1 cellular context compared by ENCODE assay signal in the genomic region with DNA sequence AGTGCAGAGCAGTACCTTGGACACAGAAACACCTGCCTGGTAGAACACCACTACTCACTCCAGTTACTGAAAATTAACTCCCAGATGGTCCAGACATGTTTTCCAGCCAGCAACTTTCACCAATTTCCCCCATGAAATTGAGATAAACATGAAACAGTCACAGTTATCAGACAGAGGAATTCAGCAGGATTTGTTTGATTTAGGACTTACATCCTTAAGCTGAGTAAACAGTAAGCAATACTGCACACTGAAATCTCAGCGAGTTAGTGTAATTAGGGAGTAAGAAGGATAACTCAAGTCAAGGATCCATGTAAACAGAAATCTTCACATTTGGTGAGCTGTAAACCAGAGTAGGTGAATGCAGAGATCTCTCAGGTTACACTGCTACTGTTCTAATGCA.
TF ChIP-seq lines count a peak whose summit lies in the region.

No MANE protein-coding gene starts in this region.

TF ChIP-seq in GM23338, 12 proteins besides CTCF, POLR2A, EP300 and RAD21 (continued from another document):
- TF ChIP-seq, protein P1, sequence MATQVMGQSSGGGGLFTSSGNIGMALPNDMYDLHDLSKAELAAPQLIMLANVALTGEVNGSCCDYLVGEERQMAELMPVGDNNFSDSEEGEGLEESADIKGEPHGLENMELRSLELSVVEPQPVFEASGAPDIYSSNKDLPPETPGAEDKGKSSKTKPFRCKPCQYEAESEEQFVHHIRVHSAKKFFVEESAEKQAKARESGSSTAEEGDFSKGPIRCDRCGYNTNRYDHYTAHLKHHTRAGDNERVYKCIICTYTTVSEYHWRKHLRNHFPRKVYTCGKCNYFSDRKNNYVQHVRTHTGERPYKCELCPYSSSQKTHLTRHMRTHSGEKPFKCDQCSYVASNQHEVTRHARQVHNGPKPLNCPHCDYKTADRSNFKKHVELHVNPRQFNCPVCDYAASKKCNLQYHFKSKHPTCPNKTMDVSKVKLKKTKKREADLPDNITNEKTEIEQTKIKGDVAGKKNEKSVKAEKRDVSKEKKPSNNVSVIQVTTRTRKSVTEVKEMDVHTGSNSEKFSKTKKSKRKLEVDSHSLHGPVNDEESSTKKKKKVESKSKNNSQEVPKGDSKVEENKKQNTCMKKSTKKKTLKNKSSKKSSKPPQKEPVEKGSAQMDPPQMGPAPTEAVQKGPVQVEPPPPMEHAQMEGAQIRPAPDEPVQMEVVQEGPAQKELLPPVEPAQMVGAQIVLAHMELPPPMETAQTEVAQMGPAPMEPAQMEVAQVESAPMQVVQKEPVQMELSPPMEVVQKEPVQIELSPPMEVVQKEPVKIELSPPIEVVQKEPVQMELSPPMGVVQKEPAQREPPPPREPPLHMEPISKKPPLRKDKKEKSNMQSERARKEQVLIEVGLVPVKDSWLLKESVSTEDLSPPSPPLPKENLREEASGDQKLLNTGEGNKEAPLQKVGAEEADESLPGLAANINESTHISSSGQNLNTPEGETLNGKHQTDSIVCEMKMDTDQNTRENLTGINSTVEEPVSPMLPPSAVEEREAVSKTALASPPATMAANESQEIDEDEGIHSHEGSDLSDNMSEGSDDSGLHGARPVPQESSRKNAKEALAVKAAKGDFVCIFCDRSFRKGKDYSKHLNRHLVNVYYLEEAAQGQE (IDR thresholded peaks at IDR 0.05; ENCODE audit: unreplicated experiment): no peak
- TF ChIP-seq, protein P2, sequence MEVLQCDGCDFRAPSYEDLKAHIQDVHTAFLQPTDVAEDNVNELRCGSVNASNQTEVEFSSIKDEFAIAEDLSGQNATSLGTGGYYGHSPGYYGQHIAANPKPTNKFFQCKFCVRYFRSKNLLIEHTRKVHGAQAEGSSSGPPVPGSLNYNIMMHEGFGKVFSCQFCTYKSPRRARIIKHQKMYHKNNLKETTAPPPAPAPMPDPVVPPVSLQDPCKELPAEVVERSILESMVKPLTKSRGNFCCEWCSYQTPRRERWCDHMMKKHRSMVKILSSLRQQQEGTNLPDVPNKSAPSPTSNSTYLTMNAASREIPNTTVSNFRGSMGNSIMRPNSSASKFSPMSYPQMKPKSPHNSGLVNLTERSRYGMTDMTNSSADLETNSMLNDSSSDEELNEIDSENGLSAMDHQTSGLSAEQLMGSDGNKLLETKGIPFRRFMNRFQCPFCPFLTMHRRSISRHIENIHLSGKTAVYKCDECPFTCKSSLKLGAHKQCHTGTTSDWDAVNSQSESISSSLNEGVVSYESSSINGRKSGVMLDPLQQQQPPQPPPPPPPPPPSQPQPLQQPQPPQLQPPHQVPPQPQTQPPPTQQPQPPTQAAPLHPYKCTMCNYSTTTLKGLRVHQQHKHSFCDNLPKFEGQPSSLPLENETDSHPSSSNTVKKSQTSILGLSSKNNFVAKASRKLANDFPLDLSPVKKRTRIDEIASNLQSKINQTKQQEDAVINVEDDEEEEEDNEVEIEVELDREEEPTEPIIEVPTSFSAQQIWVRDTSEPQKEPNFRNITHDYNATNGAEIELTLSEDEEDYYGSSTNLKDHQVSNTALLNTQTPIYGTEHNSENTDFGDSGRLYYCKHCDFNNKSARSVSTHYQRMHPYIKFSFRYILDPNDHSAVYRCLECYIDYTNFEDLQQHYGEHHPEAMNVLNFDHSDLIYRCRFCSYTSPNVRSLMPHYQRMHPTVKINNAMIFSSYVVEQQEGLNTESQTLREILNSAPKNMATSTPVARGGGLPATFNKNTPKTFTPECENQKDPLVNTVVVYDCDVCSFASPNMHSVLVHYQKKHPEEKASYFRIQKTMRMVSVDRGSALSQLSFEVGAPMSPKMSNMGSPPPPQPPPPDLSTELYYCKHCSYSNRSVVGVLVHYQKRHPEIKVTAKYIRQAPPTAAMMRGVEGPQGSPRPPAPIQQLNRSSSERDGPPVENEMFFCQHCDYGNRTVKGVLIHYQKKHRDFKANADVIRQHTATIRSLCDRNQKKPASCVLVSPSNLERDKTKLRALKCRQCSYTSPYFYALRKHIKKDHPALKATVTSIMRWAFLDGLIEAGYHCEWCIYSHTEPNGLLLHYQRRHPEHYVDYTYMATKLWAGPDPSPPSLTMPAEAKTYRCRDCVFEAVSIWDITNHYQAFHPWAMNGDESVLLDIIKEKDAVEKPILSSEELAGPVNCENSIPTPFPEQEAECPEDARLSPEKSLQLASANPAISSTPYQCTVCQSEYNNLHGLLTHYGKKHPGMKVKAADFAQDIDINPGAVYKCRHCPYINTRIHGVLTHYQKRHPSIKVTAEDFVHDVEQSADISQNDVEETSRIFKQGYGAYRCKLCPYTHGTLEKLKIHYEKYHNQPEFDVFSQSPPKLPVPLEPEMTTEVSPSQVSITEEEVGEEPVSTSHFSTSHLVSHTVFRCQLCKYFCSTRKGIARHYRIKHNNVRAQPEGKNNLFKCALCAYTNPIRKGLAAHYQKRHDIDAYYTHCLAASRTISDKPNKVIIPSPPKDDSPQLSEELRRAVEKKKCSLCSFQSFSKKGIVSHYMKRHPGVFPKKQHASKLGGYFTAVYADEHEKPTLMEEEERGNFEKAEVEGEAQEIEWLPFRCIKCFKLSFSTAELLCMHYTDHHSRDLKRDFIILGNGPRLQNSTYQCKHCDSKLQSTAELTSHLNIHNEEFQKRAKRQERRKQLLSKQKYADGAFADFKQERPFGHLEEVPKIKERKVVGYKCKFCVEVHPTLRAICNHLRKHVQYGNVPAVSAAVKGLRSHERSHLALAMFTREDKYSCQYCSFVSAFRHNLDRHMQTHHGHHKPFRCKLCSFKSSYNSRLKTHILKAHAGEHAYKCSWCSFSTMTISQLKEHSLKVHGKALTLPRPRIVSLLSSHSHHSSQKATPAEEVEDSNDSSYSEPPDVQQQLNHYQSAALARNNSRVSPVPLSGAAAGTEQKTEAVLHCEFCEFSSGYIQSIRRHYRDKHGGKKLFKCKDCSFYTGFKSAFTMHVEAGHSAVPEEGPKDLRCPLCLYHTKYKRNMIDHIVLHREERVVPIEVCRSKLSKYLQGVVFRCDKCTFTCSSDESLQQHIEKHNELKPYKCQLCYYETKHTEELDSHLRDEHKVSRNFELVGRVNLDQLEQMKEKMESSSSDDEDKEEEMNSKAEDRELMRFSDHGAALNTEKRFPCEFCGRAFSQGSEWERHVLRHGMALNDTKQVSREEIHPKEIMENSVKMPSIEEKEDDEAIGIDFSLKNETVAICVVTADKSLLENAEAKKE (CRISPR knock-in tag; IDR thresholded peaks at IDR 0.05): no peak
